In genomic region chr13:110915057-110915873, GRCh38 we compare ENCODE assay signal across 8 cellular contexts. TPM values are rescaled to one million over a fixed set of nuclear protein-coding genes. Genes with fewer than 3 reads are reported as not detected.
DNase-seq lines count a peak whose midpoint lies in the region; ATAC-seq and TF ChIP-seq lines count a peak whose summit lies in the region.

TSS of gene ANKRD10 (minus strand) at chr13:110915069. CDS start at chr13:110914934, 135 bp downstream.

- peak within 1 kb of the TSS; percentile 93 to 97 for H3K4me3 ChIP-seq in left lung

- TF ChIP-seq CTCF in CD14-positive monocyte (IDR thresholded peaks at IDR 0.05) = peak; percentile 82
- TF ChIP-seq CTCF in left lung (IDR thresholded peaks at IDR 0.05) = peak; percentile 87 to 98

- ATAC-seq in GM19372 (IDR thresholded peaks at IDR 0.05; ENCODE audit: low read depth, unreplicated experiment) (peak; percentile 69), HG03558 (IDR thresholded peaks at IDR 0.05; ENCODE audit: extremely low read depth, unreplicated experiment) (peak; percentile 63), left lung (peak; percentile 88)

- H3K27me3 ChIP-seq in left lung = no peaks in the 10 kb centered on the region

- H3K9me3 ChIP-seq in left lung = no peaks in the 10 kb centered on the region

- H3K36me3 ChIP-seq in left lung = peaks cover 0 to 2% of the 10 kb centered on the region in 2 donors

- H3K4me1 ChIP-seq in left lung = peaks cover 17 to 47% of the 10 kb centered on the region in 2 donors

- H3K9me3 Mint-ChIP-seq in CD14-positive monocyte = no peaks in the 10 kb centered on the region

- H3K27me3 Mint-ChIP-seq in CD14-positive monocyte (ENCODE audit: low read depth in 3 of 3) = peaks cover 2 to 7% (median 3%) of the 10 kb centered on the region in 3 donors

- peak within 1 kb of the TSS; percentile 96 to 100 (median 99) for H3K27ac Mint-ChIP-seq in CD14-positive monocyte

- peak within 1 kb of the TSS; percentile 99 to 100 for H3K27ac ChIP-seq in left lung

- H3K4me1 Mint-ChIP-seq in CD14-positive monocyte = peaks cover 31% of the 10 kb centered on the region

- DNase-seq in CD14-positive monocyte (ENCODE audit: low spot score) (peak; percentile 100), NCI-H748 (lab: John Stamatoyannopoulos, UW; ENCODE audit: unreplicated experiment) (peak; percentile 99), dedifferentiated amniotic fluid mesenchymal stem cell (ENCODE audit: extremely low spot score) (peak; percentile 99), left lung (peak; percentile 99 to 100)
- peak; percentile 89 for DNase-seq in activated CD4-positive, alpha-beta T cell treated with anti-CD3 and anti-CD28 coated beads, Interleukin-2, amount 50 U/mL, for 1 hour
- peak; percentile 96 to 97 for DNase-seq in stimulated activated CD4-positive, alpha-beta T cell treated with anti-CD3 and anti-CD28 coated beads, Interleukin-2, amount 100 ng/mL, for 48 hours

- intact Hi-C loops in CD14-positive monocyte (cut with micrococcal nuclease) (loop anchor here (2.0 to 10.0 kb wide), 6 partner anchors 130 to 310 kb away; partner anchors contain the start of gene ING1 (in 2 of the 2)), left lung (cut with DNase I) (no loop called here)

- H3K36me3 Mint-ChIP-seq in CD14-positive monocyte = peaks cover 7 to 11% of the 10 kb centered on the region in 2 donors

- peak within 1 kb of the TSS; percentile 90 to 92 for H3K4me3 Mint-ChIP-seq in CD14-positive monocyte

RNA-seq across cellular contexts. Expression of gene ANKRD10, which starts in this region (rescaled TPM):
- polyA plus RNA-seq in CD14-positive monocyte = 10 to 100 TPM; 30.5 to 37.2 TPM
- total RNA-seq in left lung = 100 to 1,000 TPM; 101 to 110 TPM

Comparison
In these comparisons a context has a peak if more than half of its experiments do, and no peak if none do; other contexts are left out.
1. Peak in every context shown above with its lines: DNase-seq, ATAC-seq, H3K4me3 ChIP-seq and H3K27ac ChIP-seq.
2. intact Hi-C loops: an anchor here in CD14-positive monocyte (2.0 to 10.0 kb wide); none called in left lung.